Comparison of ENCODE assay signal across 8 cellular contexts in the genomic region with DNA sequence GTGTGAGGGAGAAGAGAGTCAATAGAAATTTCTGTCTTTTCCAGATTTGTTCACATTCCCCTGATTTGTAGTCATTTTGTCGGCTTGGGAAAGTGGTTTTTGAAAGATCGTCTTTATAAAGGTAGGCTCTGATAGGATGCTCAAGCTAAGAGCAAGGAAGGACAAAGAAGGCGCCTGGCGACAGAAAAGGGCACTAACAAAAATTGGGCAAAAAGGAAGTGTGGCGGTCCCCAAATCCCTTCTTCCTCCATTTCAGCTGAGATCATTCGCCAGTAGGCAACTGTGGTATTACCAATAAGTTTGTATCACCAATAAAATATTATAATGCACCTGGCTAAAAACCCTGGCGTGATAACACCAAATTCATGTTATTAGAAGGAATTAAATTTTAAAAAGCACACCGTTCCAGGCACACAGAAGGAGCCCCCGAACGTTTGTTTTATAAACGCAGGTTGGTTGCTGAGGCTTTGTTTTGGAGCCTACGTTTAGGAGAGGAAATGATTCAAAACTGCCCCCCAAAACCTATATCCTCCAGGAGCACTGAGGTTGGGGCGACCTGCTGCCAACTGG. TPM values are rescaled to one million over a fixed set of nuclear protein-coding genes. Genes with fewer than 3 reads are reported as not detected.
A peak's percentile ranks its signal among the peaks of the same experiment; 100 is the strongest.
DNase-seq lines count a peak whose midpoint lies in the region; ATAC-seq and TF ChIP-seq lines count a peak whose summit lies in the region.

No MANE protein-coding gene starts in this region.

- POLR2A ChIA-PET in HCT116 (lab: Charles Lee): interaction anchor here (0.7 to 1.2 kb wide), 4 partner anchors 10 to 75 kb away, joined by 3 to 7 read pairs (median 4); no protein-coding TSS in a partner anchor
- POLR2A ChIA-PET in activated CD4-positive, alpha-beta memory T cell treated with anti-CD3 and anti-CD28 coated beads, Interleukin-2, amount 10 ng/mL, durations not matched to agents 7 days and 5 days (lab: Charles Lee): interaction anchor here (0.7 to 2.3 kb wide), 7 partner anchors 10 to 473 kb away, joined by 3 to 35 read pairs (median 6); partner anchors contain the start of gene TMEM177

- ATAC-seq in HCT116 (no peak), GM21723 (IDR thresholded peaks at IDR 0.05; ENCODE audit: unreplicated experiment) (no peak)

- H3K4me1 Mint-ChIP-seq in activated CD4-positive, alpha-beta memory T cell treated with anti-CD3 and anti-CD28 coated beads, Interleukin-2, amount 10 ng/mL, durations not matched to agents 7 days and 5 days: peaks cover 37% of the 10 kb centered on the region

- TSS peak; percentile 90 for BruUV-seq in HCT116 (replicated peaks; lab: Mats Ljungman, UMichigan)

- no peaks in the 10 kb centered on the region for H3K9me2 ChIP-seq in HCT116 (ENCODE audit: insufficient read depth)

- 37 to 44% (median 40%) methylated on average over 13 of the region's 13 CpGs for WGBS in spleen, 5 donors

- CTCF ChIA-PET in HCT116 (lab: Charles Lee): interaction anchor here (0.8 kb wide), 1 partner anchor 12 kb away, joined by 3 read pairs; no protein-coding TSS in a partner anchor
- CTCF ChIA-PET in activated CD4-positive, alpha-beta memory T cell treated with anti-CD3 and anti-CD28 coated beads, Interleukin-2, amount 10 ng/mL, durations not matched to agents 7 days and 5 days (lab: Charles Lee): interaction anchor here (1.0 to 6.9 kb wide), 5 partner anchors 67 to 418 kb away, joined by 3 to 59 read pairs (median 5); no protein-coding TSS in a partner anchor

- RAD21 ChIA-PET in HCT116 (lab: Charles Lee; ENCODE audit: low non-redundant PET in 1 of 2, low total read pairs in 2 of 2, uncharacterized antibody in 2 of 2, unreplicated experiment in 2 of 2): no interaction called here

- H3K27me3 ChIP-seq in HCT116 (ENCODE audit: insufficient read depth, low read length) (no peaks in the 10 kb centered on the region), spleen (replicated peaks in 1 of 7) (no peaks in the 10 kb centered on the region)

- H3K27ac ChIP-seq in HCT116 (ENCODE audit: low read depth, low read length): peak overlapping the region; percentile 97
- peak overlapping the region; percentile 85 to 98 (median 94) for H3K27ac ChIP-seq in spleen

- TF ChIP-seq CTCF in HCT116 (IDR thresholded peaks at IDR 0.05 in 2 of 3, conservative IDR thresholded peaks at IDR 0.05 in 1 of 3; ENCODE audit: borderline replicate concordance in 1 of 3, insufficient read depth in 1 of 3, low read depth in 2 of 3, low read length in 2 of 3): no peak
- TF ChIP-seq CTCF in spleen (IDR thresholded peaks at IDR 0.05 in 8 of 11, conservative IDR thresholded peaks at IDR 0.05 in 3 of 11): no peak

- intact Hi-C loops in HCT116 (cut with micrococcal nuclease) (loop anchor here (5.0 kb wide), 1 partner anchor 253 kb away; the partner anchor contains the start of gene EPB41L5), spleen (cut with DNase I; ENCODE audit: low total_unique reads) (no loop called here)

- no peak for DNase-seq in HCT116 (ENCODE audit: low read depth, low spot score)
- DNase-seq in activated CD4-positive, alpha-beta memory T cell treated with anti-CD3 and anti-CD28 coated beads, Interleukin-2, amount 10 ng/mL, durations not matched to agents 7 days and 5 days: no peak
- DNase-seq in spleen: no peak
- DNase-seq in NCI-H748 treated with DMSO at 0.1 percent for 48 hours (lab: John Stamatoyannopoulos, UW): no peak
- no peak for DNase-seq in cerebellum (ENCODE audit: low spot score)
- no peak for DNase-seq in HuH-7 (ENCODE audit: low spot score)

- peak overlapping the region; percentile 63 to 81 for H3K4me3 ChIP-seq in HCT116 (replicated peaks in 1 of 2; ENCODE audit: low read depth in 1 of 2, low read length in 2 of 2)
- H3K4me3 ChIP-seq in iPS-11a (ENCODE audit: low read depth, low read length): peak overlapping the region; percentile 51
- peak overlapping the region; percentile 77 to 91 (median 80) for H3K4me3 ChIP-seq in spleen

- H3K4me3 Mint-ChIP-seq in activated CD4-positive, alpha-beta memory T cell treated with anti-CD3 and anti-CD28 coated beads, Interleukin-2, amount 10 ng/mL, durations not matched to agents 7 days and 5 days: peak overlapping the region; percentile 93

- no peak for TF ChIP-seq POLR2A in HCT116 (IDR thresholded peaks at IDR 0.05; ENCODE audit: borderline replicate concordance, extremely low read depth, insufficient read depth, insufficient read length)
- TF ChIP-seq POLR2A in spleen (IDR thresholded peaks at IDR 0.05): no peak

- peak overlapping the region; percentile 82 for H3K4me2 ChIP-seq in HCT116 (ENCODE audit: low read length)

- no peaks in the 10 kb centered on the region for H4K20me1 ChIP-seq in HCT116 (ENCODE audit: insufficient read depth)

- H3K36me3 Mint-ChIP-seq in activated CD4-positive, alpha-beta memory T cell treated with anti-CD3 and anti-CD28 coated beads, Interleukin-2, amount 10 ng/mL, durations not matched to agents 7 days and 5 days (ENCODE audit: low read depth): peaks cover 2% of the 10 kb centered on the region

- H3K9me3 ChIP-seq in HCT116 (ENCODE audit: control insufficient read depth in 1 of 2, insufficient read depth in 1 of 2, low read depth in 1 of 2, low read length in 2 of 2): no peaks in the 10 kb centered on the region
- H3K9me3 ChIP-seq in spleen: no peaks in the 10 kb centered on the region

- H3K27me3 Mint-ChIP-seq in activated CD4-positive, alpha-beta memory T cell treated with anti-CD3 and anti-CD28 coated beads, Interleukin-2, amount 10 ng/mL, durations not matched to agents 7 days and 5 days: peaks cover 2% of the 10 kb centered on the region

- H3K4me1 ChIP-seq in HCT116 (ENCODE audit: control insufficient read depth in 1 of 2, insufficient read depth in 2 of 2, low read length in 2 of 2) (peaks cover 17 to 40% of the 10 kb centered on the region in 2 experiments; a peak in 3 of 4 replicates), spleen (peaks cover 6 to 52% (median 33%) of the 10 kb centered on the region in 6 donors)

- no peaks in the 10 kb centered on the region for H3K9me3 Mint-ChIP-seq in activated CD4-positive, alpha-beta memory T cell treated with anti-CD3 and anti-CD28 coated beads, Interleukin-2, amount 10 ng/mL, durations not matched to agents 7 days and 5 days

- H2AFZ ChIP-seq in HCT116 (ENCODE audit: low read depth, low read length, poor library complexity, severe bottlenecking): peak overlapping the region; percentile 81

- H3K79me2 ChIP-seq in HCT116 (ENCODE audit: insufficient read depth, low read length): peaks cover 38% of the 10 kb centered on the region

- H3K27ac Mint-ChIP-seq in activated CD4-positive, alpha-beta memory T cell treated with anti-CD3 and anti-CD28 coated beads, Interleukin-2, amount 10 ng/mL, durations not matched to agents 7 days and 5 days: peak overlapping the region; percentile 91

- H3K36me3 ChIP-seq in HCT116 (ENCODE audit: control insufficient read depth in 1 of 2, insufficient read depth in 2 of 2, low read length in 2 of 2) (no peaks in the 10 kb centered on the region), spleen (no peaks in the 10 kb centered on the region)

- no peak for TF ChIP-seq RAD21 in HCT116 (IDR thresholded peaks at IDR 0.05; ENCODE audit: low read depth)

- peak overlapping the region; percentile 57 for H3K9ac ChIP-seq in HCT116 (ENCODE audit: low read length)

TF ChIP-seq in HCT116, 20 proteins besides CTCF, POLR2A, EP300 and RAD21:
- TF ChIP-seq ZFX (IDR thresholded peaks at IDR 0.05) (no peak), CBX3 (IDR thresholded peaks at IDR 0.05; ENCODE audit: low read depth) (no peak), FOSL1 (IDR thresholded peaks at IDR 0.05; ENCODE audit: low read depth) (no peak), SRF (IDR thresholded peaks at IDR 0.05; ENCODE audit: low read depth) (no peak), MAX (IDR thresholded peaks at IDR 0.05) (no peak), EZH2 (IDR thresholded peaks at IDR 0.05) (no peak), ZNF274 (IDR thresholded peaks at IDR 0.05; ENCODE audit: low read depth, low read length) (no peak), POLR2AphosphoS5 (IDR thresholded peaks at IDR 0.05; ENCODE audit: low read depth, low read length) (no peak), ELF1 (IDR thresholded peaks at IDR 0.05; ENCODE audit: borderline replicate concordance, low read depth) (no peak)
- TF ChIP-seq, protein P1, sequence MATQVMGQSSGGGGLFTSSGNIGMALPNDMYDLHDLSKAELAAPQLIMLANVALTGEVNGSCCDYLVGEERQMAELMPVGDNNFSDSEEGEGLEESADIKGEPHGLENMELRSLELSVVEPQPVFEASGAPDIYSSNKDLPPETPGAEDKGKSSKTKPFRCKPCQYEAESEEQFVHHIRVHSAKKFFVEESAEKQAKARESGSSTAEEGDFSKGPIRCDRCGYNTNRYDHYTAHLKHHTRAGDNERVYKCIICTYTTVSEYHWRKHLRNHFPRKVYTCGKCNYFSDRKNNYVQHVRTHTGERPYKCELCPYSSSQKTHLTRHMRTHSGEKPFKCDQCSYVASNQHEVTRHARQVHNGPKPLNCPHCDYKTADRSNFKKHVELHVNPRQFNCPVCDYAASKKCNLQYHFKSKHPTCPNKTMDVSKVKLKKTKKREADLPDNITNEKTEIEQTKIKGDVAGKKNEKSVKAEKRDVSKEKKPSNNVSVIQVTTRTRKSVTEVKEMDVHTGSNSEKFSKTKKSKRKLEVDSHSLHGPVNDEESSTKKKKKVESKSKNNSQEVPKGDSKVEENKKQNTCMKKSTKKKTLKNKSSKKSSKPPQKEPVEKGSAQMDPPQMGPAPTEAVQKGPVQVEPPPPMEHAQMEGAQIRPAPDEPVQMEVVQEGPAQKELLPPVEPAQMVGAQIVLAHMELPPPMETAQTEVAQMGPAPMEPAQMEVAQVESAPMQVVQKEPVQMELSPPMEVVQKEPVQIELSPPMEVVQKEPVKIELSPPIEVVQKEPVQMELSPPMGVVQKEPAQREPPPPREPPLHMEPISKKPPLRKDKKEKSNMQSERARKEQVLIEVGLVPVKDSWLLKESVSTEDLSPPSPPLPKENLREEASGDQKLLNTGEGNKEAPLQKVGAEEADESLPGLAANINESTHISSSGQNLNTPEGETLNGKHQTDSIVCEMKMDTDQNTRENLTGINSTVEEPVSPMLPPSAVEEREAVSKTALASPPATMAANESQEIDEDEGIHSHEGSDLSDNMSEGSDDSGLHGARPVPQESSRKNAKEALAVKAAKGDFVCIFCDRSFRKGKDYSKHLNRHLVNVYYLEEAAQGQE (IDR thresholded peaks at IDR 0.05; ENCODE audit: low read depth): no peak
TF ChIP-seq in HCT116: peak in this region for 0.

RNA-seq across cellular contexts. Expression of gene PTPN4, which starts 0.8 kb away (rescaled TPM):
- total RNA-seq in HCT116 (2021; ENCODE audit: unreplicated experiment) (38.4 TPM), spleen (10 to 100 TPM; 32.4 to 50.9 (median 41.5) TPM), cerebellum (78.5 TPM)
- 10.5 and 11.8 TPM in 2 replicates for polyA plus RNA-seq in HCT116 (2012)
- total RNA-seq in activated CD4-positive, alpha-beta memory T cell treated with anti-CD3 and anti-CD28 coated beads, Interleukin-2, amount 10 ng/mL, durations not matched to agents 7 days and 5 days: 10 to 100 TPM; 78.7 to 84.5 TPM
- polyA plus RNA-seq in spleen: 1 to 10 TPM; 2.4 to 5.6 (median 5.2) TPM
